ENCODE assay signal across 1 cellular context in genomic region chr16:636206-637080, GRCh38.
TF ChIP-seq lines count a peak whose summit lies in the region.

METTL26 (minus strand) TSS chr16:636305; CDS start chr16:636290, 15 bp downstream.

TF ChIP-seq in HepG2, 621 proteins besides CTCF, POLR2A, EP300 and RAD21 (continued from another document and continues in another):
- TF ChIP-seq AKNA (CRISPR knock-in tag; IDR thresholded peaks at IDR 0.05; ENCODE audit: borderline replicate concordance) (no peak), ZNF275 (CRISPR knock-in tag; IDR thresholded peaks at IDR 0.05; ENCODE audit: borderline replicate concordance) (peak; percentile 25; the same call in 1 of the 2 replicates), KMT2B (CRISPR knock-in tag; IDR thresholded peaks at IDR 0.05) (0 out of 2 replicates have a peak, but pooled peaks have one; percentile 25), BRF2 (CRISPR knock-in tag; IDR thresholded peaks at IDR 0.05) (0 out of 2 replicates have a peak, but pooled peaks have one; percentile 45), ZNF343 (CRISPR knock-in tag; IDR thresholded peaks at IDR 0.05) (peak; percentile 89), REL (CRISPR knock-in tag; conservative IDR thresholded peaks at IDR 0.05) (peak; percentile 74), NR2F6 (IDR thresholded peaks at IDR 0.05) (peak; percentile 27; the same call in 1 of the 2 replicates), NR2F6 (CRISPR knock-in tag; IDR thresholded peaks at IDR 0.05) (peak; percentile 35; the same call in 1 of the 2 replicates), KDM6A (CRISPR knock-in tag; IDR thresholded peaks at IDR 0.05; ENCODE audit: low read depth) (no peak), PPARG (CRISPR knock-in tag; conservative IDR thresholded peaks at IDR 0.05) (peak; percentile 40; the same call in 1 of the 2 replicates), SOX6 (IDR thresholded peaks at IDR 0.05) (no peak), SOX6 (CRISPR knock-in tag; IDR thresholded peaks at IDR 0.05) (peak; percentile 44), ZBTB14 (CRISPR knock-in tag; IDR thresholded peaks at IDR 0.05) (no peak; the same call in 1 of the 2 replicates), POLR2AphosphoS5 (IDR thresholded peaks at IDR 0.05; ENCODE audit: low read depth, low read length) (peak; percentile 79), ZEB1 (IDR thresholded peaks at IDR 0.05; ENCODE audit: insufficient replicate concordance, low read depth) (peak; percentile 72), KDM2A (CRISPR knock-in tag; IDR thresholded peaks at IDR 0.05; ENCODE audit: borderline replicate concordance, low read depth) (peak; percentile 54), GMEB1 (CRISPR knock-in tag; IDR thresholded peaks at IDR 0.05; ENCODE audit: borderline replicate concordance) (peak; percentile 97), SIN3A (IDR thresholded peaks at IDR 0.05; ENCODE audit: borderline replicate concordance, low read depth, low read length) (peak; percentile 90; the same call in 1 of the 2 replicates), TP53 (CRISPR knock-in tag; conservative IDR thresholded peaks at IDR 0.05) (0 out of 2 replicates have a peak, but pooled peaks have one; percentile 59), SNAPC2 (CRISPR knock-in tag; IDR thresholded peaks at IDR 0.05) (peak; percentile 65), ZNF605 (CRISPR knock-in tag; IDR thresholded peaks at IDR 0.05) (peak; percentile 86), ZNF512B (CRISPR knock-in tag; IDR thresholded peaks at IDR 0.05; ENCODE audit: borderline replicate concordance) (no peak), GFI1 (CRISPR knock-in tag; IDR thresholded peaks at IDR 0.05; ENCODE audit: borderline replicate concordance) (peak; percentile 70; the same call in 1 of the 2 replicates), IRX3 (CRISPR knock-in tag; IDR thresholded peaks at IDR 0.05; ENCODE audit: borderline replicate concordance, low read depth) (peak; percentile 78; the same call in 1 of the 2 replicates), ZNF224 (CRISPR knock-in tag; IDR thresholded peaks at IDR 0.05) (peak; percentile 86; the same call in 1 of the 2 replicates), HNRNPH1 (optimal IDR thresholded peaks at IDR 0.05; ENCODE audit: low read depth, low read length) (no peak), DZIP1 (CRISPR knock-in tag; IDR thresholded peaks at IDR 0.05) (no peak), TRAFD1 (CRISPR knock-in tag; IDR thresholded peaks at IDR 0.05; ENCODE audit: borderline replicate concordance) (no peak), PAWR (CRISPR knock-in tag; IDR thresholded peaks at IDR 0.05; ENCODE audit: borderline replicate concordance) (no peak), YEATS4 (CRISPR knock-in tag; IDR thresholded peaks at IDR 0.05; ENCODE audit: borderline replicate concordance) (peak; percentile 95), SNAPC4 (CRISPR knock-in tag; IDR thresholded peaks at IDR 0.05) (peak; percentile 82), REPIN1 (CRISPR knock-in tag; IDR thresholded peaks at IDR 0.05; ENCODE audit: borderline replicate concordance, low read depth) (peak; percentile 91)
